19 cellular contexts compared by ENCODE assay signal in the genomic region with DNA sequence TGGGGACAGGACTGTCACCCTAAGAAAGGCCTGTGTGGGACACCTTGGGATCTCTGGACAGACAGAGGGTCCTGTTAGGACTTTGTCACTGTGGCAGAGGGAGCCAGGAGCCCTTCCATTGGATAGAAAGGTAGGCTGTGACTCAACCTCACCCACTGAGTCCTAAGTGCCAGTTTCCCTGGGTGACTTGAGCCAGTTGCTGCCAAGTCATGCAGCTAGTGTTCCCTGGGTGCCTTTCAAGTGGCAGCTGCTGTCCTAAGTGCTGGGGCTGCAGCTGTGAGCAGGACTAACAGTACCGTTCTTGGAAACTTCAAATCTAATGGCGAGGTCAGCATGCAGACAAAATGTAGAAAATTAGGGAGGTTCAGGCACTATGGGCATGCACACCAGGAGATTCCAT.
"Had no signal": no experiment of that assay in that cellular context is flagged by ENCODE, and none has a peak within 500 bp of the region (broad histone marks: within the 10 kb centered on the region; RNA-seq: fewer than 3 reads in every experiment).

No MANE protein-coding gene starts in this region.

- H3K4me3 ChIP-seq: hepatocyte, right lobe of liver, suprapubic skin, upper lobe of left lung had no signal

- DNase-seq: activated CD4-positive, alpha-beta T cell treated with anti-CD3 and anti-CD28 coated beads for 1 hour; activated CD4-positive, alpha-beta T cell treated with anti-CD3 and anti-CD28 coated beads, Interleukin-2, amount 50 U/mL, for 48 hours; activated CD8-positive, alpha-beta memory T cell treated with anti-CD3 and anti-CD28 coated beads, Interleukin-2, amount 10 ng/mL, durations not matched to agents 7 days and 5 days; activated effector memory CD4-positive, alpha-beta T cell treated with anti-CD3 and anti-CD28 coated beads, Interleukin-2, amount 50 U/mL, for 16 hours; activated T-cell treated with anti-CD3 and anti-CD28 coated beads, Interleukin-2, amount 50 U/mL, for 24 hours; amygdala; brain microvascular endothelial cell; effector memory CD4-positive, alpha-beta T cell; kidney; mesendoderm; right lobe of liver; stimulated activated CD4-positive, alpha-beta T cell treated with anti-CD3 and anti-CD28 coated beads, Interleukin-2, amount 100 ng/mL, for 24 hours; stimulated activated naive CD4-positive, alpha-beta T cell had no signal

- H3K9me3 ChIP-seq: right lobe of liver, suprapubic skin, upper lobe of left lung had no signal

- H3K4me3 Mint-ChIP-seq: activated CD8-positive, alpha-beta memory T cell treated with anti-CD3 and anti-CD28 coated beads, Interleukin-2, amount 10 ng/mL, durations not matched to agents 7 days and 5 days; activated T-cell treated with anti-CD3 and anti-CD28 coated beads, Interleukin-2, amount 50 U/mL, for 24 hours; T-helper 2 cell treated with Interferon-gamma antibody and Interleukin-4, amounts not matched to agents 5 μg/mL and 100 μg/mL, for 36 hours had no signal

- H3K27ac Mint-ChIP-seq: activated CD8-positive, alpha-beta memory T cell treated with anti-CD3 and anti-CD28 coated beads, Interleukin-2, amount 10 ng/mL, durations not matched to agents 7 days and 5 days; activated naive CD4-positive, alpha-beta T cell treated with anti-CD3 and anti-CD28 coated beads, Interleukin-2, amount 50 U/mL, for 72 hours; activated T-cell treated with anti-CD3 and anti-CD28 coated beads, Interleukin-2, amount 50 U/mL, for 24 hours; T-helper 2 cell treated with Interferon-gamma antibody and Interleukin-4, amounts not matched to agents 5 μg/mL and 100 μg/mL, for 36 hours had no signal

- H3K27me3 ChIP-seq: brain microvascular endothelial cell, hepatocyte, right lobe of liver, suprapubic skin, upper lobe of left lung had no signal

- H2AFZ ChIP-seq: hepatocyte had no signal

- H3K36me3 Mint-ChIP-seq: activated CD8-positive, alpha-beta memory T cell treated with anti-CD3 and anti-CD28 coated beads, Interleukin-2, amount 10 ng/mL, durations not matched to agents 7 days and 5 days; activated naive CD4-positive, alpha-beta T cell treated with anti-CD3 and anti-CD28 coated beads, Interleukin-2, amount 50 U/mL, for 72 hours had no signal

- H3K27me3 Mint-ChIP-seq: activated CD8-positive, alpha-beta memory T cell treated with anti-CD3 and anti-CD28 coated beads, Interleukin-2, amount 10 ng/mL, durations not matched to agents 7 days and 5 days had no signal

- H3K4me2 ChIP-seq: hepatocyte had no signal

- H3K36me3 ChIP-seq: brain microvascular endothelial cell, right lobe of liver, suprapubic skin, upper lobe of left lung had no signal

- H3K4me1 Mint-ChIP-seq: activated CD8-positive, alpha-beta memory T cell treated with anti-CD3 and anti-CD28 coated beads, Interleukin-2, amount 10 ng/mL, durations not matched to agents 7 days and 5 days had no signal

- H3K79me2 ChIP-seq: hepatocyte had no signal

- H3K9me3 Mint-ChIP-seq: activated naive CD4-positive, alpha-beta T cell treated with anti-CD3 and anti-CD28 coated beads, Interleukin-2, amount 50 U/mL, for 72 hours; activated T-cell treated with anti-CD3 and anti-CD28 coated beads, Interleukin-2, amount 50 U/mL, for 24 hours; T-helper 2 cell treated with Interferon-gamma antibody and Interleukin-4, amounts not matched to agents 5 μg/mL and 100 μg/mL, for 36 hours had no signal

- H3K4me1 ChIP-seq: right lobe of liver, upper lobe of left lung had no signal

- H3K27ac ChIP-seq: brain microvascular endothelial cell, epithelial cell of prostate, hepatocyte, right lobe of liver, suprapubic skin, upper lobe of left lung had no signal

- ATAC-seq: activated CD8-positive, alpha-beta memory T cell treated with anti-CD3 and anti-CD28 coated beads, Interleukin-2, amount 10 ng/mL, durations not matched to agents 7 days and 5 days; activated naive CD4-positive, alpha-beta T cell treated with anti-CD3 and anti-CD28 coated beads, Interleukin-2, amount 50 U/mL, for 72 hours; right lobe of liver had no signal
